23 cellular contexts compared by ENCODE assay signal in the genomic region with DNA sequence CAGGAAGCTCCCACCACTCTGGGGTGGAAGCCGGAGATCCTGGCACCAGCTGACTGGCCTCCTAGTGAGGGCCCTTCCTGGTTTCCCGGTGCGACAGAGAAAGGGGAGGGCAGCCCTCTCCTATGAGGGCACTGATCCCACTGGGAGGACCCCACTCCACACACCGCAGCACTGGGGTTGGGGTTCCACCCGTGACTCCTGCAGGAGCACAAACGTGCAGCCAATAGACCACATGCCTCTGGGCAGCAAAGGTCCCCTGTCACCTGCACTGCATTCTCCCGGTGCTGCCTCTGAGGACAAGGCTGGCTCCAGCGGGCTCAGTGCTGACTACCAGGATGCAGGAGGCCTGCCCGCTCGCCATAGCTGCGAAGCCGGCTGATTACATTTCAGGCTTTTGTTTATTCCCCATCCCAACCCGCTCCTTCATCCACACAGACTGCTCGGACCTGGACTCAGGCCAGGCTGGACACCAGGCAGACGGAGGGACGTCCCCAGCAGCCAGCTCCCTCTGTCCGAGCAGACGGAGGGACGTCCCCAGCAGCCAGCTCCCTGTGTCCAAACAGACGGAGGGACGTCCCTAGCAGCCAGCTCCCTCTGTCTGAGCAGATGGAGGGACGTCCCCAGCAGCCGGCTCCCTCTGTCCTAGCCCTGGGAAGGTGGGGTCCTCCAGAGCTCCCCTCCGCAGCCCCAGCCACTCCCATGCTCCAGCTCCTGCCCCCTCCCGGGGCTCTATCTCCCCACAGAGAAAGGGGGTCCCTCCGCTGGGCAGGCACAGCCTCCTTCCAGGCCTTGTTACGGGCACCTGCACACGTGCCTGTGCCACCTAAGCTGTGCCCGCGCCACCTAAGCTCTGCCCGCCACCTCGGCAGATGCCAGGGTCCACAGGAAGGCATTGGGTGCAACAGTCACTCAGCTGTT. TPM values are rescaled to one million over a fixed set of nuclear protein-coding genes. Genes with fewer than 3 reads are reported as not detected.
DNase-seq lines count a peak whose midpoint lies in the region; TF ChIP-seq lines count a peak whose summit lies in the region.
"Had no signal": no experiment of that assay in that cellular context is flagged by ENCODE, and none has a peak within 500 bp of the region (broad histone marks: within the 10 kb centered on the region; RNA-seq: fewer than 3 reads in every experiment).

No MANE protein-coding gene starts in this region.

- H3K36me3 Mint-ChIP-seq in osteocyte (ENCODE audit: unreplicated experiment): no peaks in the 10 kb centered on the region
- H3K36me3 Mint-ChIP-seq: activated CD4-positive, alpha-beta memory T cell treated with anti-CD3 and anti-CD28 coated beads for 36 hours; activated naive CD4-positive, alpha-beta T cell treated with anti-CD3 and anti-CD28 coated beads, Interleukin-2, amount 50 U/mL, for 24 hours; CD14-positive monocyte had no signal

- no peaks in the 10 kb centered on the region for H3K9me3 Mint-ChIP-seq in osteocyte (ENCODE audit: unreplicated experiment)
- H3K9me3 Mint-ChIP-seq: activated CD4-positive, alpha-beta memory T cell treated with anti-CD3 and anti-CD28 coated beads for 36 hours; activated naive CD4-positive, alpha-beta T cell treated with anti-CD3 and anti-CD28 coated beads, Interleukin-2, amount 50 U/mL, for 24 hours; activated T-helper 17 cell treated with anti-CD3 and anti-CD28 coated beads, Interleukin-2, amount 50 U/mL, for 72 hours had no signal

- DNase-seq in NCI-H345 (lab: John Stamatoyannopoulos, UW) (peak; percentile 21), NCI-H345 treated with DMSO at 0.1 percent for 48 hours (lab: John Stamatoyannopoulos, UW; ENCODE audit: unreplicated experiment) (no peak), G401 (ENCODE audit: low spot score) (peak; percentile 55), cerebellar nuclear complex (lab: John Stamatoyannopoulos, UW) (peak; percentile 5 to 6), osteocyte (ENCODE audit: extremely low spot score, unreplicated experiment) (peak; percentile 80), foreskin melanocyte (no peak), globus pallidus (ENCODE audit: low spot score) (no peak)
- no peak for DNase-seq in activated CD4-positive, alpha-beta T cell treated with anti-CD3 and anti-CD28 coated beads for 4 hours
- DNase-seq: activated CD4-positive, alpha-beta memory T cell treated with anti-CD3 and anti-CD28 coated beads for 36 hours; activated CD4-positive, CD25-positive, alpha-beta regulatory T cell treated with anti-CD3 and anti-CD28 coated beads, Interleukin-2, amount 50 U/mL, for 72 hours; activated CD8-positive, alpha-beta memory T cell treated with anti-CD3 and anti-CD28 coated beads, Interleukin-2, amount 50 U/mL, for 4 hours; erythroblast; Kasumi-1; left ventricle myocardium inferior; NCI-H1694 treated with DMSO at 0.1 percent for 48 hours; NCI-H510A; NK-92 treated with Interleukin-12 subunit alpha and Interleukin-12 subunit beta, amount 100 ng/mL, for 24 hours; Right ventricle myocardium superior; T-helper 17 cell had no signal

- H3K4me1 Mint-ChIP-seq in osteocyte (ENCODE audit: unreplicated experiment): no peaks in the 10 kb centered on the region

- H3K27me3 Mint-ChIP-seq in osteocyte (ENCODE audit: unreplicated experiment): peaks cover 16% of the 10 kb centered on the region

- no peak overlapping the region for H3K4me3 Mint-ChIP-seq in osteocyte (ENCODE audit: unreplicated experiment)
- H3K4me3 Mint-ChIP-seq: activated CD4-positive, alpha-beta memory T cell treated with anti-CD3 and anti-CD28 coated beads for 36 hours; activated naive CD4-positive, alpha-beta T cell treated with anti-CD3 and anti-CD28 coated beads, Interleukin-2, amount 50 U/mL, for 24 hours; activated T-helper 17 cell treated with anti-CD3 and anti-CD28 coated beads, Interleukin-2, amount 50 U/mL, for 72 hours; CD14-positive monocyte; stimulated activated memory B cell treated with anti-CD40 and anti-IgM and Interleukin-4, amounts not matched to agents 10 μg/mL and 1 μg/mL and 100 μg/mL, for 72 hours; T-helper 17 cell had no signal

- in situ Hi-C loops in G401 (cut with HindIII; ENCODE audit: low sequenced_read_pairs): no loop called here

- H3K27ac Mint-ChIP-seq in osteocyte (ENCODE audit: unreplicated experiment): no peak overlapping the region
- H3K27ac Mint-ChIP-seq: activated CD4-positive, alpha-beta memory T cell treated with anti-CD3 and anti-CD28 coated beads for 36 hours; activated naive CD4-positive, alpha-beta T cell treated with anti-CD3 and anti-CD28 coated beads, Interleukin-2, amount 50 U/mL, for 24 hours; activated T-helper 17 cell treated with anti-CD3 and anti-CD28 coated beads, Interleukin-2, amount 50 U/mL, for 72 hours; CD14-positive monocyte; stimulated activated memory B cell treated with anti-CD40 and anti-IgM and Interleukin-4, amounts not matched to agents 10 μg/mL and 1 μg/mL and 100 μg/mL, for 72 hours; T-helper 17 cell had no signal

- no peak for TF ChIP-seq CTCF in osteocyte (IDR thresholded peaks at IDR 0.05)

RNA-seq across cellular contexts. Expression of gene CEP72, which starts 8.8 kb away (rescaled TPM):
- total RNA-seq in G401 (2014; rRNA removed; shearing (Covaris generic)): 13.9 and 14.5 TPM in 2 replicates
- 5.4 and 7.6 TPM in 2 replicates for total RNA-seq in osteocyte

Comparison
In these comparisons a context has a peak if more than half of its experiments do, and no peak if none do; other contexts are left out.
1. DNase-seq: peak in NCI-H345 (single experiment), G401 (single experiment), cerebellar nuclear complex (2 of 2) and osteocyte (single experiment); none in NCI-H345 treated with DMSO at 0.1 percent for 48 hours (single experiment), foreskin melanocyte (single experiment), activated CD4-positive, alpha-beta T cell treated with anti-CD3 and anti-CD28 coated beads for 4 hours (0 of 2) and globus pallidus (single experiment).